15 cellular contexts compared by ENCODE assay signal in the genomic region with DNA sequence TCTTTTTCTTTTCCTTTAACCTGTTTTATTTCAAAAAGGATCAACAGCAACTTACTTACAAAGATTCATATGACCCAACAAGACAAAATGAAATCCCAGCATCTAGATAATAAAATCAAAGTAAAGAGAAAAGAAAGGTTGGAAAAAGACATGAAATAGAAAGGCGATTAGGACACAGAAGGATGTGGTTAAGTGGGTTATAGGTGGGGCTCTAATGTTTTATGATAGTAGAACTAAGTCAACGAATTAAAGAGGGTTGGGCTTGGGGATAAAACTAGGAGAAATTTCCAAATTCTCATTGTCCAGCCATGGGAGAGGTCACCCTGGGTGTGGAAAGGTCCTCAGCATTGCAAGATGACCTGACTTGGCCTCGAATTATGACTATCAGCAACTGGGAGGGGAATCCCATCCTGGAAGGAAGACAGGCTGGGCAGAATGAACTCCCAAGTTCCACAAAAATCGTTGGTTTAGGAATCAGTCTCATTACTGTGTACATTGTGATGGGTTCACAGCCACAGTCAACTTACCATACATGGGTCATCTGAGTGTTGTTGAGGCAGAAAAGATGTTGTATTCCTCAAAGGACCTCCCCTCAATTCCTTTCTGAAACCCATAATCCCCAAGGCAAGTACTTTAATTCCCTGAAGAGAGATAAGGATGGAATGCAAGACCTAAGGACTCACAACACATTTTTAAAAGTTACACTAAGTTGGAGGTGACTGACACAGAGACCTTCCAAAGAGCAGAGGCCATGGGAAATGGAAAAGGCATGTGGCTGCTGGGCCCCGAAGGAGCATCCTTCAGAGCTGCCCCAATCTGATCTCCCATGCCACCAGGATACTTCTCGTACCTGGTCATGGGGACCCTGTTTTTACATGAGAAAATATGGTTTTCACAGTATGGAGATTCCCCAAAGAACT.
"Had no signal": no experiment of that assay in that cellular context is flagged by ENCODE, and none has a peak within 500 bp of the region (broad histone marks: within the 10 kb centered on the region; RNA-seq: fewer than 3 reads in every experiment).

No MANE protein-coding gene starts in this region.

- H3K4me3 Mint-ChIP-seq: activated CD4-positive, alpha-beta memory T cell treated with anti-CD3 and anti-CD28 coated beads, Interleukin-2, amount 10 ng/mL, durations not matched to agents 7 days and 5 days; activated CD4-positive, alpha-beta T cell treated with anti-CD3 and anti-CD28 coated beads for 36 hours; activated CD8-positive, alpha-beta memory T cell treated with anti-CD3 and anti-CD28 coated beads, Interleukin-2, amount 10 ng/mL, durations not matched to agents 7 days and 5 days; activated naive CD4-positive, alpha-beta T cell treated with anti-CD3 and anti-CD28 coated beads for 36 hours; effector memory CD8-positive, alpha-beta T cell; natural killer cell; stimulated activated naive B cell treated with anti-CD40 and anti-IgM and Interleukin-4, amounts not matched to agents 10 μg/mL and 1 μg/mL and 100 μg/mL, for 72 hours had no signal

- H3K9ac ChIP-seq: parathyroid adenoma had no signal

- DNase-seq: activated CD4-positive, alpha-beta memory T cell treated with anti-CD3 and anti-CD28 coated beads, Interleukin-2, amount 10 ng/mL, durations not matched to agents 7 days and 5 days; activated CD4-positive, alpha-beta T cell treated with anti-CD3 and anti-CD28 coated beads for 36 hours; activated CD8-positive, alpha-beta memory T cell treated with anti-CD3 and anti-CD28 coated beads, Interleukin-2, amount 10 ng/mL, durations not matched to agents 7 days and 5 days; activated naive CD4-positive, alpha-beta T cell treated with anti-CD3 and anti-CD28 coated beads for 36 hours; adrenal gland; effector memory CD8-positive, alpha-beta T cell; foreskin keratinocyte; glutamatergic neuron; kidney; mesenchymal stem cell; natural killer cell; spleen; stimulated activated naive B cell treated with anti-CD40 and anti-IgM and Interleukin-4, amounts not matched to agents 10 μg/mL and 1 μg/mL and 100 μg/mL, for 72 hours had no signal

- H3K4me1 ChIP-seq: adrenal gland, foreskin keratinocyte, parathyroid adenoma had no signal

- H3K27ac ChIP-seq: foreskin keratinocyte, neutrophil, parathyroid adenoma, spleen had no signal

- ATAC-seq: activated CD4-positive, alpha-beta T cell treated with anti-CD3 and anti-CD28 coated beads for 36 hours; activated CD8-positive, alpha-beta memory T cell treated with anti-CD3 and anti-CD28 coated beads, Interleukin-2, amount 10 ng/mL, durations not matched to agents 7 days and 5 days; effector memory CD8-positive, alpha-beta T cell; foreskin keratinocyte; natural killer cell; stimulated activated naive B cell treated with anti-CD40 and anti-IgM and Interleukin-4, amounts not matched to agents 10 μg/mL and 1 μg/mL and 100 μg/mL, for 72 hours had no signal

- H3K36me3 Mint-ChIP-seq: activated CD8-positive, alpha-beta memory T cell treated with anti-CD3 and anti-CD28 coated beads, Interleukin-2, amount 10 ng/mL, durations not matched to agents 7 days and 5 days; natural killer cell; stimulated activated naive B cell treated with anti-CD40 and anti-IgM and Interleukin-4, amounts not matched to agents 10 μg/mL and 1 μg/mL and 100 μg/mL, for 72 hours had no signal

- H3K9me3 Mint-ChIP-seq: activated CD4-positive, alpha-beta memory T cell treated with anti-CD3 and anti-CD28 coated beads, Interleukin-2, amount 10 ng/mL, durations not matched to agents 7 days and 5 days; activated naive CD4-positive, alpha-beta T cell treated with anti-CD3 and anti-CD28 coated beads for 36 hours; effector memory CD8-positive, alpha-beta T cell; natural killer cell; stimulated activated naive B cell treated with anti-CD40 and anti-IgM and Interleukin-4, amounts not matched to agents 10 μg/mL and 1 μg/mL and 100 μg/mL, for 72 hours had no signal

- H3K27me3 ChIP-seq: adrenal gland, foreskin keratinocyte, neutrophil, spleen had no signal

- H3K27me3 Mint-ChIP-seq: activated CD4-positive, alpha-beta T cell treated with anti-CD3 and anti-CD28 coated beads for 36 hours; effector memory CD8-positive, alpha-beta T cell had no signal

- H3K4me3 ChIP-seq: adrenal gland, spleen had no signal

- H3K27ac Mint-ChIP-seq: activated CD4-positive, alpha-beta memory T cell treated with anti-CD3 and anti-CD28 coated beads, Interleukin-2, amount 10 ng/mL, durations not matched to agents 7 days and 5 days; activated CD4-positive, alpha-beta T cell treated with anti-CD3 and anti-CD28 coated beads for 36 hours; activated CD8-positive, alpha-beta memory T cell treated with anti-CD3 and anti-CD28 coated beads, Interleukin-2, amount 10 ng/mL, durations not matched to agents 7 days and 5 days; activated naive CD4-positive, alpha-beta T cell treated with anti-CD3 and anti-CD28 coated beads for 36 hours; effector memory CD8-positive, alpha-beta T cell; natural killer cell; stimulated activated naive B cell treated with anti-CD40 and anti-IgM and Interleukin-4, amounts not matched to agents 10 μg/mL and 1 μg/mL and 100 μg/mL, for 72 hours had no signal

- H3K9me3 ChIP-seq: adrenal gland, neutrophil, spleen had no signal

- H3K36me3 ChIP-seq: adrenal gland, neutrophil, spleen had no signal
